Comparison of ENCODE assay signal across 20 cellular contexts in genomic region chr1:94350350-94350924, GRCh38.
"Had no signal": no experiment of that assay in that cellular context is flagged by ENCODE, and none has a peak within 500 bp of the region (broad histone marks: within the 10 kb centered on the region; RNA-seq: fewer than 3 reads in every experiment).

No MANE protein-coding gene starts in this region.

- H3K9me3 ChIP-seq: left lung, prostate gland, tibial nerve, upper lobe of right lung, vagina had no signal

- H3K27me3 ChIP-seq: left lung, upper lobe of right lung, vagina had no signal

- H3K36me3 ChIP-seq: left lung, prostate gland, tibial nerve, upper lobe of right lung, vagina had no signal

- H3K4me3 ChIP-seq: left lung, prostate gland, smooth muscle cell, tibial nerve, upper lobe of right lung, vagina had no signal

- ATAC-seq: left lung; naive thymus-derived CD4-positive, alpha-beta T cell; stimulated activated memory B cell treated with anti-CD40 and anti-IgM and Interleukin-4, amounts not matched to agents 10 μg/mL and 1 μg/mL and 100 μg/mL, for 72 hours; upper lobe of right lung had no signal

- H3K27ac ChIP-seq: left lung, parathyroid adenoma, prostate gland, tibial nerve, upper lobe of right lung, vagina had no signal

- H3K4me1 ChIP-seq: parathyroid adenoma, prostate gland, tibial nerve, upper lobe of right lung, vagina had no signal

- DNase-seq: cerebellar nuclear complex; erythroblast; foreskin melanocyte; head of caudate nucleus; hypothalamus; kidney glomerular epithelial cell; left lung; mammary epithelial cell; naive thymus-derived CD4-positive, alpha-beta T cell; nephron progenitor cell; retina; stimulated activated CD4-positive, alpha-beta T cell treated with anti-CD3 and anti-CD28 coated beads, Interleukin-2, amount 100 ng/mL, for 48 hours; stimulated activated CD8-positive, alpha-beta memory T cell treated with anti-CD3 and anti-CD28 coated beads, Interleukin-4, amount 100 ng/mL, for 48 hours; upper lobe of right lung had no signal
